8 cellular contexts compared by ENCODE assay signal in the genomic region with DNA sequence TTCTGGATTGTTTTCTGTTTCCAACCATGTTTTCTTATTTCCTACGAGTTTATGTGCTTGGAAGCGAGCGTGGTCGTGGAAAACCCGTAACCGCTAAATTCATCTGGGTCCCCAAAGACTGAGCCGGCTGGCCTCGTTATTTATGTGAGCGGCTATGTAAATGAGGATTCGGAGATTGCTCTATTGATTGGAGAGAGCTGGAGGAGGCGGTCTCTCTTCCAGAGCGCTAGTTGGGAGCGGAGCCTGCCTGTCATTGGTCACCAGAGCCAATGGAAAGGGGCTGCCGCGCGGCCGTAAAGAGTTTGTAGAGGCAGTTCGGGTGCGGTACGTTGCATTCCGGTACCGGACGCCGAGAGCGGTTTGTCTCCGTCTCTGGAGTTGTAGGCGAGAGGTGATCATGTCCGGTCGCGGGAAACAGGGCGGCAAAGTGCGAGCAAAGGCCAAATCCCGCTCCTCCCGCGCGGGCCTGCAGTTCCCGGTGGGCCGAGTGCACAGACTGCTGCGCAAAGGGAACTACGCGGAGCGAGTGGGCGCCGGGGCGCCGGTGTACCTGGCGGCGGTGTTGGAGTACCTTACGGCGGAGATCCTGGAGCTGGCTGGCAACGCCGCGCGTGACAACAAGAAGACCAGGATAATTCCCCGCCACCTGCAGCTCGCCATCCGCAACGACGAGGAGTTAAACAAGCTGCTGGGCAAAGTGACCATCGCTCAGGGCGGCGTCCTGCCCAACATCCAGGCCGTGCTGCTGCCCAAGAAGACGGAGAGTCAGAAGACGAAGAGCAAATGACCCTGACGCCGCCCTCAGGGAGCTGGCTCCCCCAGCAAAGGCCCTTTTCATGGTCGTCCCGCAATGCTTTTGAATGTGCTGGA. TPM values are rescaled to one million over a fixed set of nuclear protein-coding genes. Genes with fewer than 3 reads are reported as not detected.
DNase-seq lines count a peak whose midpoint lies in the region; ATAC-seq and TF ChIP-seq lines count a peak whose summit lies in the region.

No MANE protein-coding gene starts in this region.

- no peaks in the 10 kb centered on the region for H3K36me3 Mint-ChIP-seq in endothelial cell (ENCODE audit: low read depth, unreplicated experiment)

- DNase-seq in NCI-H774 (lab: John Stamatoyannopoulos, UW) (peak; percentile 89), endothelial cell (ENCODE audit: low spot score) (peak; percentile 85), mesenteric fat pad (ENCODE audit: low spot score) (peak; percentile 96), NCI-H2107 (lab: John Stamatoyannopoulos, UW) (no peak)
- DNase-seq in activated CD8-positive, alpha-beta memory T cell treated with anti-CD3 and anti-CD28 coated beads, Interleukin-2, amount 50 U/mL, for 4 hours: peak; percentile 78
- peak; percentile 67 for DNase-seq in stimulated activated CD8-positive, alpha-beta memory T cell treated with anti-CD3 and anti-CD28 coated beads, Interleukin-12 subunit alpha, Interleukin-12 subunit beta, amount 100 ng/mL, for 4 hours (ENCODE audit: low read depth)

- H3K27me3 Mint-ChIP-seq in endothelial cell (ENCODE audit: unreplicated experiment): peaks cover 22% of the 10 kb centered on the region

- H3K9me3 Mint-ChIP-seq in endothelial cell (ENCODE audit: unreplicated experiment): no peaks in the 10 kb centered on the region

- ATAC-seq in GM18499 (IDR thresholded peaks at IDR 0.05; ENCODE audit: insufficient read depth, unreplicated experiment) (peak; percentile 32), HG02870 (IDR thresholded peaks at IDR 0.05; ENCODE audit: unreplicated experiment) (peak; percentile 53)

- peak overlapping the region; percentile 97 for H3K27ac Mint-ChIP-seq in endothelial cell (ENCODE audit: unreplicated experiment)

- peak overlapping the region; percentile 98 for H3K4me3 Mint-ChIP-seq in endothelial cell (ENCODE audit: unreplicated experiment)

- peaks cover 36% of the 10 kb centered on the region for H3K4me1 Mint-ChIP-seq in endothelial cell (ENCODE audit: unreplicated experiment)

- TF ChIP-seq CTCF in endothelial cell (IDR thresholded peaks at IDR 0.05; ENCODE audit: unreplicated experiment): no peak

RNA-seq across cellular contexts. Expression of gene WBP11, which starts 29.0 kb away (rescaled TPM):
- total RNA-seq in endothelial cell (ENCODE audit: unreplicated experiment) (64.6 TPM), mesenteric fat pad (45.4 TPM)

RNA-seq across cellular contexts. Expression of gene C12orf60, which starts 29.2 kb away (rescaled TPM):
- total RNA-seq in endothelial cell (ENCODE audit: unreplicated experiment) (1.8 TPM), mesenteric fat pad (0.51 TPM)

RNA-seq across cellular contexts. Expression of gene SMCO3, which starts 39.7 kb away (rescaled TPM):
- total RNA-seq in endothelial cell (ENCODE audit: unreplicated experiment) (0.13 TPM), mesenteric fat pad (not detected)
